Comparison of ENCODE assay signal across 1 cellular context in the genomic region with DNA sequence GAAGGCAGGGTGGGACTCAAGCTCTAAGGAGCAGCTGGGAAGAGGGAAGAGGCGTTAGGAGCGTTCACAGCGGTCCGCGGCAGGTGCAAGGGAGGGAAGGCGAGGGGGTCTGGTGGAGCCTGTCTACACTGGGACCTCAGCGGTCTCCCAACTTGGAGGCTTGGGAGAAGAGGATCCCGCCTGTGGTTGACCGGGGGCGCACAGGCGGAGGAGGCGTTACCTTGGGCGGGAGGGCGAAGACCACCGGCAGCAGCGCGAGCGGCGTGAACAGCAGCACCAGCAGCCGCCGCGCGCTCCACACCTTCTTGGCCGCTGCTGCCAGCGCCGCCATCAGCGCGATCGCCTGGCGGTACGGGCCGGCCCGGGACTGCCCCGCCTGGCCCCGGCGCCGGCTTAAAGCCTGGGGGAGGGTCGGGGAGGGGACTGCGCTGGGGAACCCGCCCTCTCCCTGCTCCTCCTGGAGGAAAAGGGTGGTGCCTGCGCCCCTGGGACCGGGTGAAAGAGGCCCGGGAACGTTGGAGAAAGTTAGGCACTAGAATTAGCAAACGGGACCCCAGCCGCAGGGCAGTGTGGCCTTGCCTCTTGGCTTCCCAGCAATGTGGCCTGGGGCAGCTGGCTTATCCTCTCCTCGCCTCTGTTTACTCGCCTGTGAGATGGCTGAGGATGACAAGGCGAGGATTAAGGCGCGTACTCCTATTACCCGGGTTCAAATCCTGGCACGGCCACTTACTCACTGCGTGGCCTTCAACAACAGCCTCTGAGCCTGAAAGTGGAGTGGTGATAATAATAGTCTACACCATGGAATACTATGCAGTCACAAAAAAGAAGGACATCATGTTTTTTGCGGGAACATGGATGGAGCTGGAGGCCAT.
A peak's percentile ranks its signal among the peaks of the same experiment; 100 is the strongest.
TF ChIP-seq lines count a peak whose summit lies in the region.

SLC13A3 (minus strand) TSS at position 369 of the 872 bp plus-strand sequence; CDS start at position 331, 38 bp downstream.

TF ChIP-seq in HepG2, 621 proteins besides CTCF, POLR2A, EP300 and RAD21 (continued from another document and continues in another):
- TF ChIP-seq SMARCC2 (IDR thresholded peaks at IDR 0.05) (no peak), YY1 (IDR thresholded peaks at IDR 0.05; ENCODE audit: insufficient read depth, insufficient replicate concordance, low read depth, low read length) (peak; percentile 88), KMT2A (CRISPR knock-in tag; IDR thresholded peaks at IDR 0.05) (peak; percentile 95), ZNF335 (CRISPR knock-in tag; IDR thresholded peaks at IDR 0.05) (no peak), MNT (IDR thresholded peaks at IDR 0.05) (no peak), ZNF629 (CRISPR knock-in tag; conservative IDR thresholded peaks at IDR 0.05) (0 out of 2 replicates have a peak, but pooled peaks have one; percentile 53), ZNF276 (CRISPR knock-in tag; IDR thresholded peaks at IDR 0.05; ENCODE audit: low read depth) (no peak; the same call in none of the 2 replicates), GATAD1 (CRISPR knock-in tag; IDR thresholded peaks at IDR 0.05) (no peak; the same call in 1 of the 2 replicates), ZNF850 (CRISPR knock-in tag; conservative IDR thresholded peaks at IDR 0.05) (no peak), ATAD3A (CRISPR knock-in tag; IDR thresholded peaks at IDR 0.05) (peak; percentile 17; the same call in 1 of the 2 replicates), MED1 (CRISPR knock-in tag; IDR thresholded peaks at IDR 0.05) (peak; percentile 69), ATF1 (CRISPR knock-in tag; IDR thresholded peaks at IDR 0.05) (no peak), POGZ (CRISPR knock-in tag; IDR thresholded peaks at IDR 0.05) (peak; percentile 52; the same call in 1 of the 2 replicates), ZNF281 (CRISPR knock-in tag; IDR thresholded peaks at IDR 0.05; ENCODE audit: borderline replicate concordance) (peak; percentile 77; the same call in 1 of the 2 replicates), HOXA3 (CRISPR knock-in tag; IDR thresholded peaks at IDR 0.05) (peak; percentile 80), ARHGAP35 (CRISPR knock-in tag; IDR thresholded peaks at IDR 0.05; ENCODE audit: borderline replicate concordance) (peak; percentile 98), ZNF749 (CRISPR knock-in tag; IDR thresholded peaks at IDR 0.05; ENCODE audit: borderline replicate concordance) (no peak), MTF2 (CRISPR knock-in tag; IDR thresholded peaks at IDR 0.05; ENCODE audit: borderline replicate concordance) (no peak; the same call in 1 of the 2 replicates), MAZ (IDR thresholded peaks at IDR 0.05; ENCODE audit: borderline replicate concordance, low read depth, low read length) (no peak; the same call in 1 of the 2 replicates), MAZ (CRISPR knock-in tag; IDR thresholded peaks at IDR 0.05; ENCODE audit: low read depth) (peak; percentile 79), DPF2 (CRISPR knock-in tag; IDR thresholded peaks at IDR 0.05; ENCODE audit: borderline replicate concordance, low read depth) (peak; percentile 56; the same call in 1 of the 2 replicates), ZNF101 (CRISPR knock-in tag; IDR thresholded peaks at IDR 0.05; ENCODE audit: borderline replicate concordance, low read depth) (no peak; the same call in 1 of the 2 replicates), ZNF205 (CRISPR knock-in tag; IDR thresholded peaks at IDR 0.05) (peak; percentile 68), NFIC (IDR thresholded peaks at IDR 0.05; ENCODE audit: low read length) (no peak), ZNF367 (CRISPR knock-in tag; IDR thresholded peaks at IDR 0.05; ENCODE audit: borderline replicate concordance) (no peak), SSRP1 (CRISPR knock-in tag; IDR thresholded peaks at IDR 0.05) (no peak), ZNF441 (CRISPR knock-in tag; IDR thresholded peaks at IDR 0.05; ENCODE audit: borderline replicate concordance) (0 out of 2 replicates have a peak, but pooled peaks have one; percentile 47), DRAP1 (CRISPR knock-in tag; IDR thresholded peaks at IDR 0.05) (peak; percentile 99), TBX2 (CRISPR knock-in tag; IDR thresholded peaks at IDR 0.05; ENCODE audit: borderline replicate concordance) (peak; percentile 92), NKX3-1 (CRISPR knock-in tag; IDR thresholded peaks at IDR 0.05) (0 out of 2 replicates have a peak, but pooled peaks have one; percentile 37), PHF20 (CRISPR knock-in tag; IDR thresholded peaks at IDR 0.05) (no peak), PAX8 (CRISPR knock-in tag; IDR thresholded peaks at IDR 0.05; ENCODE audit: borderline replicate concordance) (peak; percentile 46; the same call in 1 of the 2 replicates), GTF3A (CRISPR knock-in tag; conservative IDR thresholded peaks at IDR 0.05) (no peak), SETDB1 (CRISPR knock-in tag; IDR thresholded peaks at IDR 0.05; ENCODE audit: borderline replicate concordance) (no peak), HNF4G (IDR thresholded peaks at IDR 0.05; ENCODE audit: borderline replicate concordance, low read depth, low read length) (peak; percentile 15; the same call in 1 of the 2 replicates), HNF4G (CRISPR knock-in tag; IDR thresholded peaks at IDR 0.05; ENCODE audit: borderline replicate concordance, low read depth) (no peak), ZNF326 (CRISPR knock-in tag; IDR thresholded peaks at IDR 0.05; ENCODE audit: borderline replicate concordance) (no peak), ZNF180 (CRISPR knock-in tag; IDR thresholded peaks at IDR 0.05; ENCODE audit: borderline replicate concordance, low read depth) (0 out of 2 replicates have a peak, but pooled peaks have one; percentile 27), ETV6 (CRISPR knock-in tag; conservative IDR thresholded peaks at IDR 0.05) (peak; percentile 64; the same call in 1 of the 2 replicates), DMTF1 (CRISPR knock-in tag; IDR thresholded peaks at IDR 0.05) (0 out of 2 replicates have a peak, but pooled peaks have one; percentile 53)
- TF ChIP-seq, protein P1, sequence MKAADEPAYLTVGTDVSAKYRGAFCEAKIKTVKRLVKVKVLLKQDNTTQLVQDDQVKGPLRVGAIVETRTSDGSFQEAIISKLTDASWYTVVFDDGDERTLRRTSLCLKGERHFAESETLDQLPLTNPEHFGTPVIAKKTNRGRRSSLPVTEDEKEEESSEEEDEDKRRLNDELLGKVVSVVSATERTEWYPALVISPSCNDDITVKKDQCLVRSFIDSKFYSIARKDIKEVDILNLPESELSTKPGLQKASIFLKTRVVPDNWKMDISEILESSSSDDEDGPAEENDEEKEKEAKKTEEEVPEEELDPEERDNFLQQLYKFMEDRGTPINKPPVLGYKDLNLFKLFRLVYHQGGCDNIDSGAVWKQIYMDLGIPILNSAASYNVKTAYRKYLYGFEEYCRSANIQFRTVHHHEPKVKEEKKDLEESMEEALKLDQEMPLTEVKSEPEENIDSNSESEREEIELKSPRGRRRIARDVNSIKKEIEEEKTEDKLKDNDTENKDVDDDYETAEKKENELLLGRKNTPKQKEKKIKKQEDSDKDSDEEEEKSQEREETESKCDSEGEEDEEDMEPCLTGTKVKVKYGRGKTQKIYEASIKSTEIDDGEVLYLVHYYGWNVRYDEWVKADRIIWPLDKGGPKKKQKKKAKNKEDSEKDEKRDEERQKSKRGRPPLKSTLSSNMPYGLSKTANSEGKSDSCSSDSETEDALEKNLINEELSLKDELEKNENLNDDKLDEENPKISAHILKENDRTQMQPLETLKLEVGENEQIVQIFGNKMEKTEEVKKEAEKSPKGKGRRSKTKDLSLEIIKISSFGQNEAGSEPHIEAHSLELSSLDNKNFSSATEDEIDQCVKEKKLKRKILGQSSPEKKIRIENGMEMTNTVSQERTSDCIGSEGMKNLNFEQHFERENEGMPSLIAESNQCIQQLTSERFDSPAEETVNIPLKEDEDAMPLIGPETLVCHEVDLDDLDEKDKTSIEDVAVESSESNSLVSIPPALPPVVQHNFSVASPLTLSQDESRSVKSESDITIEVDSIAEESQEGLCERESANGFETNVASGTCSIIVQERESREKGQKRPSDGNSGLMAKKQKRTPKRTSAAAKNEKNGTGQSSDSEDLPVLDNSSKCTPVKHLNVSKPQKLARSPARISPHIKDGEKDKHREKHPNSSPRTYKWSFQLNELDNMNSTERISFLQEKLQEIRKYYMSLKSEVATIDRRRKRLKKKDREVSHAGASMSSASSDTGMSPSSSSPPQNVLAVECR (CRISPR knock-in tag; IDR thresholded peaks at IDR 0.05; ENCODE audit: borderline replicate concordance) = peak; percentile 74; the same call in 1 of the 2 replicates
- TF ChIP-seq, protein P2, sequence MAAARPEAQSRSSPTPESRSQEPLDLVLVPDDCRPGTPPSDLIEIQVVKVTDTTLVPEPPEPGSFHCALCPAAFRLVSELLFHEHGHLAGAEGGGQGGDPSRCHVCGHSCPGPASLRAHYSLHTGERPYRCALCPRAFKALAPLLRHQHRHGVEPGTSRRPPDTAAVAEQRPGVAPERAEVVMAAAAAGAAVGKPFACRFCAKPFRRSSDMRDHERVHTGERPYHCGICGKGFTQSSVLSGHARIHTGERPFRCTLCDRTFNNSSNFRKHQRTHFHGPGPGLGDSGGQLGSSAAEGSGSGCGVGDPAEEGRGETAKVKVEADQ (CRISPR knock-in tag; IDR thresholded peaks at IDR 0.05; ENCODE audit: borderline replicate concordance) = peak; percentile 74; the same call in 1 of the 2 replicates
- TF ChIP-seq, protein P3, sequence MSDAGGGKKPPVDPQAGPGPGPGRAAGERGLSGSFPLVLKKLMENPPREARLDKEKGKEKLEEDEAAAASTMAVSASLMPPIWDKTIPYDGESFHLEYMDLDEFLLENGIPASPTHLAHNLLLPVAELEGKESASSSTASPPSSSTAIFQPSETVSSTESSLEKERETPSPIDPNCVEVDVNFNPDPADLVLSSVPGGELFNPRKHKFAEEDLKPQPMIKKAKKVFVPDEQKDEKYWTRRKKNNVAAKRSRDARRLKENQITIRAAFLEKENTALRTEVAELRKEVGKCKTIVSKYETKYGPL (CRISPR knock-in tag; IDR thresholded peaks at IDR 0.05) = no peak
- TF ChIP-seq, protein P4, sequence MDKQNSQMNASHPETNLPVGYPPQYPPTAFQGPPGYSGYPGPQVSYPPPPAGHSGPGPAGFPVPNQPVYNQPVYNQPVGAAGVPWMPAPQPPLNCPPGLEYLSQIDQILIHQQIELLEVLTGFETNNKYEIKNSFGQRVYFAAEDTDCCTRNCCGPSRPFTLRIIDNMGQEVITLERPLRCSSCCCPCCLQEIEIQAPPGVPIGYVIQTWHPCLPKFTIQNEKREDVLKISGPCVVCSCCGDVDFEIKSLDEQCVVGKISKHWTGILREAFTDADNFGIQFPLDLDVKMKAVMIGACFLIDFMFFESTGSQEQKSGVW (CRISPR knock-in tag; IDR thresholded peaks at IDR 0.05; ENCODE audit: borderline replicate concordance) = no peak
